9 cellular contexts compared by ENCODE assay signal in genomic region chr16:4426722-4427372, GRCh38. TPM values are rescaled to one million over a fixed set of nuclear protein-coding genes. Genes with fewer than 3 reads are reported as not detected.
DNase-seq lines count a peak whose midpoint lies in the region; ATAC-seq and TF ChIP-seq lines count a peak whose summit lies in the region.
"Had no signal": no experiment of that assay in that cellular context is flagged by ENCODE, and none has a peak within 500 bp of the region (broad histone marks: within the 10 kb centered on the region; RNA-seq: fewer than 3 reads in every experiment).

No MANE protein-coding gene starts in this region.

- in situ Hi-C loops in HAP-1 (cut with MboI; ENCODE audit: low sequenced_read_pairs), result no loop called here

- H3K4me3 ChIP-seq in HAP-1 (peak overlapping the region; percentile 95), gastroesophageal sphincter (peak overlapping the region; percentile 67 to 94), skin epidermis (peak overlapping the region; percentile 61 to 99 (median 84))

- ATAC-seq in WTC11, result no peak
- no peak for ATAC-seq in gastroesophageal sphincter
- ATAC-seq in GM18520 (IDR thresholded peaks at IDR 0.05; ENCODE audit: unreplicated experiment), result no peak
- ATAC-seq in HG03439 (IDR thresholded peaks at IDR 0.05; ENCODE audit: unreplicated experiment), result no peak

- POLR2A ChIA-PET in WTC11 (lab: Charles Lee), result no interaction called here

- DNase-seq in HAP-1 (ENCODE audit: low spot score in 2 of 2) (no peak), WTC11 (ENCODE audit: low spot score) (no peak), cerebellum (ENCODE audit: low spot score) (no peak), NCI-H446 (lab: John Stamatoyannopoulos, UW) (no peak)
- DNase-seq: SIG-M5 had no signal

- peaks cover 18% of the 10 kb centered on the region for H3K4me1 Mint-ChIP-seq in WTC11

- TF ChIP-seq POLR2A in gastroesophageal sphincter (IDR thresholded peaks at IDR 0.05), result no peak

- H3K4me3 Mint-ChIP-seq in WTC11, result peak overlapping the region; percentile 95

- H3K36me3 ChIP-seq in HAP-1 (replicated peaks) (peaks cover 30% of the 10 kb centered on the region), gastroesophageal sphincter (peaks cover 0 to 16% of the 10 kb centered on the region in 2 donors)

- peaks cover 9% of the 10 kb centered on the region; the same call in 1 of the 2 replicates for H3K4me1 ChIP-seq in HAP-1
- peaks cover 0 to 30% (median 6%) of the 10 kb centered on the region in 3 donors for H3K4me1 ChIP-seq in gastroesophageal sphincter

- TF ChIP-seq EP300 in gastroesophageal sphincter (IDR thresholded peaks at IDR 0.05), result no peak

- no peaks in the 10 kb centered on the region for H3K9me3 ChIP-seq in HAP-1
- H3K9me3 ChIP-seq in gastroesophageal sphincter, result no peaks in the 10 kb centered on the region

- H3K27me3 Mint-ChIP-seq in WTC11 (ENCODE audit: low read depth), result no peaks in the 10 kb centered on the region

- WGBS in gastroesophageal sphincter (ENCODE audit: low coverage in 1 of 2), 2 donors, result 85 to 86% methylated on average over 4 to 7 of the region's 12 CpGs

- TF ChIP-seq CTCF in WTC11 (IDR thresholded peaks at IDR 0.05) (no peak), gastroesophageal sphincter (IDR thresholded peaks at IDR 0.05) (no peak)

- no peaks in the 10 kb centered on the region for H3K9me3 Mint-ChIP-seq in WTC11

- H3K27me3 ChIP-seq in HAP-1 (ENCODE audit: low read depth) (no peaks in the 10 kb centered on the region), gastroesophageal sphincter (no peaks in the 10 kb centered on the region)

- peaks cover 22% of the 10 kb centered on the region for H3K36me3 Mint-ChIP-seq in WTC11

- H3K27ac ChIP-seq in gastroesophageal sphincter (peak overlapping the region in 1 of 4 donors; percentile 97), skin epidermis (peak overlapping the region in 12 of 21 experiments; percentile 87 to 99 (median 96))

- CTCF ChIA-PET in WTC11 (lab: Charles Lee), result interaction anchor here (1.2 kb wide), 1 partner anchor 68 kb away, joined by 3 read pairs; no protein-coding TSS in a partner anchor

- peak overlapping the region; percentile 91 for H3K27ac Mint-ChIP-seq in WTC11

TF ChIP-seq in WTC11, 78 proteins besides CTCF, POLR2A, EP300 and RAD21 (continues in another document):
- TF ChIP-seq ATF1 (CRISPR knock-in tag; IDR thresholded peaks at IDR 0.05) (no peak), FOXP4 (CRISPR knock-in tag; IDR thresholded peaks at IDR 0.05) (no peak), CREM (CRISPR knock-in tag; IDR thresholded peaks at IDR 0.05) (no peak), ZNF396 (CRISPR knock-in tag; IDR thresholded peaks at IDR 0.05; ENCODE audit: borderline replicate concordance) (no peak), ZNF425 (CRISPR knock-in tag; conservative IDR thresholded peaks at IDR 0.05) (no peak), HMGXB4 (CRISPR knock-in tag; IDR thresholded peaks at IDR 0.05) (no peak), NFATC4 (CRISPR knock-in tag; IDR thresholded peaks at IDR 0.05) (no peak), IRF2 (CRISPR knock-in tag; IDR thresholded peaks at IDR 0.05; ENCODE audit: borderline replicate concordance, low read depth) (no peak), ATF6 (CRISPR knock-in tag; IDR thresholded peaks at IDR 0.05) (no peak), ZNF219 (CRISPR knock-in tag; IDR thresholded peaks at IDR 0.05; ENCODE audit: borderline replicate concordance) (no peak), TP53 (CRISPR knock-in tag; IDR thresholded peaks at IDR 0.05) (no peak)

RNA-seq across cellular contexts. Expression of gene DNAJA3, which starts 1.2 kb away (rescaled TPM):
- total RNA-seq in WTC11 (2021) (54.8 to 64.1 TPM (median 56.0 TPM) in 3 replicates), gastroesophageal sphincter (10 to 100 TPM; 39.6 to 55.6 (median 43.9) TPM), cerebellum (35.2 TPM)

RNA-seq across cellular contexts. Expression of gene CORO7, which starts 10.5 kb away (rescaled TPM):
- total RNA-seq in WTC11 (2021), result 36.7 to 45.5 TPM (median 38.6 TPM) in 3 replicates
- 10 to 100 TPM; 11.0 to 38.9 (median 17.8) TPM for total RNA-seq in gastroesophageal sphincter
- total RNA-seq in cerebellum, result 27.4 TPM

RNA-seq across cellular contexts. Expression of gene NMRAL1, which starts 47.6 kb away (rescaled TPM):
- total RNA-seq in WTC11 (2021) (68.1 to 77.6 TPM (median 69.5 TPM) in 3 replicates), gastroesophageal sphincter (10 to 100 TPM; 32.9 to 49.7 (median 39.3) TPM), cerebellum (27.0 TPM)

RNA-seq across cellular contexts. Expression of gene HMOX2, which starts 49.4 kb away (rescaled TPM):
- total RNA-seq in WTC11 (2021), result 29.5 to 42.6 TPM (median 31.1 TPM) in 3 replicates
- total RNA-seq in gastroesophageal sphincter, result 10 to 100 TPM; 26.3 to 66.3 (median 36.2) TPM
- total RNA-seq in cerebellum, result 33.0 TPM

RNA-seq across cellular contexts. Expression of gene VASN, which starts 55.2 kb away (rescaled TPM):
- total RNA-seq in WTC11 (2021) (8.0 to 9.1 TPM (median 8.3 TPM) in 3 replicates), gastroesophageal sphincter (10 to 100 TPM in 3 of 4 donors, 1 to 10 TPM in 1; 6.8 to 35.8 (median 19.9) TPM), cerebellum (2.4 TPM)
